In genomic region chr22:20430101-20430640, GRCh38 we compare ENCODE assay signal across 11 cellular contexts. TPM values are rescaled to one million over a fixed set of nuclear protein-coding genes. Genes with fewer than 3 reads are reported as not detected.
DNase-seq lines count a peak whose midpoint lies in the region; ATAC-seq, FAIRE-seq and TF ChIP-seq lines count a peak whose summit lies in the region.
"Had no signal": no experiment of that assay in that cellular context is flagged by ENCODE, and none has a peak within 500 bp of the region (broad histone marks: within the 10 kb centered on the region; RNA-seq: fewer than 3 reads in every experiment).

No MANE protein-coding gene starts in this region.

- in situ Hi-C loops in GM12878 (cut with MboI) = no loop called here

- CTCF ChIA-PET in GM12878 (lab: Yijun Ruan, JAX) = no interaction called here

- no peak for FAIRE-seq in GM12878 (lab: Jason Lieb, UNC)

- peak overlapping the region in 2 of 6 donors; percentile 47 to 72 for H3K27ac Mint-ChIP-seq in naive B cell

- POLR2A ChIA-PET in GM12878 (lab: Charles Lee) = no interaction called here

- ATAC-seq in GM12878 = no peak
- ATAC-seq in naive B cell (ENCODE audit: low read depth in 2 of 2) = no peak
- no peak for ATAC-seq in GM18505 (IDR thresholded peaks at IDR 0.05; ENCODE audit: unreplicated experiment)
- no peak for ATAC-seq in GM21360 (IDR thresholded peaks at IDR 0.05; ENCODE audit: unreplicated experiment)

- no peak for TF ChIP-seq RAD21 in GM12878 (IDR thresholded peaks at IDR 0.05; ENCODE audit: insufficient read depth, low read depth, low read length)

- H3K4me1 ChIP-seq in BLaER1 (peaks cover 42% of the 10 kb centered on the region), GM12878 (ENCODE audit: control insufficient read depth, insufficient read depth, low read length) (peaks cover 8% of the 10 kb centered on the region)

- WGBS in GM12878 (ENCODE audit: insufficient coverage, insufficient replicate concordance, low lambda C conversion rate, missing lambda C conversion rate) = 55% methylated on average over 25 of the region's 27 CpGs

- H2AFZ ChIP-seq in GM12878 (ENCODE audit: control insufficient read depth, low read depth, low read length) = no peak overlapping the region

- peaks cover 0 to 6% of the 10 kb centered on the region in 2 donors for H3K36me3 Mint-ChIP-seq in naive B cell

- H3K79me2 ChIP-seq in GM12878 (ENCODE audit: control insufficient read depth, insufficient read depth, low read length) = no peaks in the 10 kb centered on the region

- H4K20me1 ChIP-seq in BLaER1 (peaks cover 36% of the 10 kb centered on the region), GM12878 (ENCODE audit: control insufficient read depth, insufficient read depth) (no peaks in the 10 kb centered on the region; the same call in 1 of the 2 replicates)

- RAD21 ChIA-PET in GM12878 (lab: Charles Lee; ENCODE audit: unreplicated experiment) = no interaction called here

- no peak for TF ChIP-seq EP300 in GM12878 (IDR thresholded peaks at IDR 0.05; ENCODE audit: borderline replicate concordance in 1 of 2, control insufficient read depth in 1 of 2, low read depth in 2 of 2, low read length in 2 of 2)

- H3K4me2 ChIP-seq in BLaER1 = peak overlapping the region; percentile 91
- H3K4me2 ChIP-seq in GM12878 (ENCODE audit: control insufficient read depth, insufficient read depth) = 0 out of 2 replicates have a peak overlapping the region, but pooled peaks have one; percentile 41

- H3K27me3 Mint-ChIP-seq in naive B cell = peaks cover 47 to 68% (median 61%) of the 10 kb centered on the region in 3 donors

- peak overlapping the region; percentile 84 to 95 (median 90) for H3K4me3 Mint-ChIP-seq in naive B cell

- intact Hi-C loops in GM12878 (cut with micrococcal nuclease; ENCODE audit: unreplicated experiment) = no loop called here

- SMC1A ChIA-PET in GM12878 (lab: Charles Lee; ENCODE audit: uncharacterized antibody, unreplicated experiment) = interaction anchor here (1.5 kb wide), 1 partner anchor 24 kb away, joined by 3 read pairs; no protein-coding TSS in a partner anchor

- BruUV-seq in GM12878 (replicated peaks; lab: Mats Ljungman, UMichigan) = no TSS peak

- DNase-seq in H7 (peak; percentile 80), GM12878 (ENCODE audit: low read depth, low spot score) (no peak), naive B cell (no peak), AG08395 (ENCODE audit: low spot score) (no peak), iPS-NIHi7 (ENCODE audit: extremely low spot score) (no peak)
- DNase-seq: EL, NCI-H1048 had no signal

- no peaks in the 10 kb centered on the region for H3K36me3 ChIP-seq in BLaER1
- H3K36me3 ChIP-seq in H7 (replicated peaks; ENCODE audit: control insufficient read depth, insufficient read depth, low read length) = peaks cover 6% of the 10 kb centered on the region
- H3K36me3 ChIP-seq in GM12878 (ENCODE audit: control insufficient read depth in 2 of 2, insufficient read depth in 2 of 2, low read length in 1 of 2) = no peaks in the 10 kb centered on the region

- H3K27me3 ChIP-seq in BLaER1 (peaks cover 96% of the 10 kb centered on the region), H7 (ENCODE audit: control insufficient read depth, insufficient read depth, low read length) (peaks cover 31% of the 10 kb centered on the region), GM12878 (replicated peaks in 1 of 2; ENCODE audit: control insufficient read depth in 2 of 2, insufficient read depth in 2 of 2, low read length in 1 of 2) (peaks cover 5 to 21% of the 10 kb centered on the region in 2 experiments)
- H3K27me3 ChIP-seq: tibial artery had no signal

- TF ChIP-seq CTCF in GM12878 (IDR thresholded peaks at IDR 0.05 in 2 of 3, conservative IDR thresholded peaks at IDR 0.05 in 1 of 3; ENCODE audit: control insufficient read depth in 2 of 3, extremely low read depth in 1 of 3, insufficient read depth in 1 of 3, low read depth in 3 of 3, low read length in 3 of 3) = no peak

- no peaks in the 10 kb centered on the region for H3K9me3 Mint-ChIP-seq in naive B cell

- H3K4me3 ChIP-seq in BLaER1 = peak overlapping the region; percentile 70
- no peak overlapping the region for H3K4me3 ChIP-seq in H7 (ENCODE audit: insufficient read depth, low read depth, low read length)
- no peak overlapping the region for H3K4me3 ChIP-seq in GM12878

- H3K4me1 Mint-ChIP-seq in naive B cell = peaks cover 18 to 23% (median 21%) of the 10 kb centered on the region in 3 donors

- H3K9me3 ChIP-seq in BLaER1 = peaks cover 9% of the 10 kb centered on the region; the same call in 1 of the 2 replicates
- no peaks in the 10 kb centered on the region for H3K9me3 ChIP-seq in GM12878 (replicated peaks; ENCODE audit: control insufficient read depth, insufficient read depth, low read length)
- H3K9me3 ChIP-seq: tibial artery had no signal

- TF ChIP-seq POLR2A in GM12878 (IDR thresholded peaks at IDR 0.05; ENCODE audit: low read depth, low read length) = no peak
- TF ChIP-seq POLR2A in GM18505 (IDR thresholded peaks at IDR 0.05; ENCODE audit: borderline replicate concordance, extremely low read depth, insufficient read depth, insufficient read length) = no peak

- H3K9ac ChIP-seq in BLaER1 (no peak overlapping the region), GM12878 (ENCODE audit: control insufficient read depth, insufficient read depth, low read length) (no peak overlapping the region)

- no peak overlapping the region for H3K27ac ChIP-seq in BLaER1
- H3K27ac ChIP-seq in GM12878 (ENCODE audit: control insufficient read depth, insufficient read depth) = no peak overlapping the region
- H3K27ac ChIP-seq: tibial artery had no signal

TF ChIP-seq in GM12878, 131 proteins besides CTCF, POLR2A, EP300 and RAD21 (continues in another document):
- TF ChIP-seq DPF2 (IDR thresholded peaks at IDR 0.05) (no peak), GABPA (IDR thresholded peaks at IDR 0.05; ENCODE audit: low read depth) (no peak), FOS (IDR thresholded peaks at IDR 0.05; ENCODE audit: borderline replicate concordance, extremely low read depth, insufficient read length) (no peak), NRF1 (conservative IDR thresholded peaks at IDR 0.05; ENCODE audit: low read depth, low read length) (no peak)

RNA-seq across cellular contexts. Expression of gene SCARF2, which starts 7.5 kb away (rescaled TPM):
- 11.5 and 15.0 TPM in 2 replicates for total RNA-seq in H7 (2014; rRNA removed; shearing (Covaris generic))
- 1.1 and 1.2 TPM in 2 replicates for total RNA-seq in GM12878 (2013; cell fraction: nucleolus; rRNA removed)
- total RNA-seq in GM12878 (2014; rRNA removed) (0.17 and 0.27 TPM in 2 replicates), GM12878 (2014; rRNA removed; fragmentation: Illumina TruSeq; extraction: Trizol) (not detected in 2 replicates), GM12878 (2021) (0.45 and 0.74 TPM in 2 replicates)
- not detected for polyA plus RNA-seq in GM12878 (2011; ENCODE audit: low read depth)
- polyA plus RNA-seq in GM12878 (2011; rRNA removed) (0.01 TPM in 1 of 2 replicates, not detected in the other), GM12878 (2014; fragmentation: Illumina TruSeq; extraction: Trizol) (not detected in 2 replicates), GM12878 (2014; fragmentation: Nextera tagmentation; extraction: Ambion mirVana) (not detected), GM12878 (2014; rRNA removed) (0.38 and 0.89 TPM in 2 replicates), GM12878 (2016; fragmentation: Nextera tagmentation; extraction: Ambion mirVana) (under 1 TPM in 1 of 2 experiments, not detected in 1; 0.09 TPM), naive B cell (ENCODE audit: low read depth in 6 of 6) (under 1 TPM in 4 of 6 donors, not detected in 2; 0.25 to 0.64 (median 0.36) TPM)
- polyA plus RNA-seq in GM12878 (2011; cell fraction: cytosol; rRNA removed) = 0.09 and 0.17 TPM in 2 replicates
- polyA plus RNA-seq in GM12878 (2011; cell fraction: nucleus; rRNA removed) = 0.58 and 0.73 TPM in 2 replicates
- 0.20 and 0.27 TPM in 2 replicates for polyA plus RNA-seq in GM12878 (2012)
- 0.10 TPM in 1 of 2 replicates, not detected in the other for polyA minus RNA-seq in GM12878 (2011; rRNA and poly(A)+ RNA removed)
- polyA minus RNA-seq in GM12878 (2011; cell fraction: cytosol; rRNA and poly(A)+ RNA removed) = not detected in 2 replicates
- polyA minus RNA-seq in GM12878 (2011; cell fraction: nucleus; rRNA and poly(A)+ RNA removed) = 0.29 TPM in 1 of 2 replicates, not detected in the other

RNA-seq across cellular contexts. Expression of gene ZNF74, which starts 36.2 kb away (rescaled TPM):
- total RNA-seq in H7 (2014; rRNA removed; shearing (Covaris generic)) = 67.5 and 69.6 TPM in 2 replicates
- 13.4 and 18.4 TPM in 2 replicates for total RNA-seq in GM12878 (2013; cell fraction: nucleolus; rRNA removed)
- total RNA-seq in GM12878 (2014; rRNA removed) = 8.0 and 8.6 TPM in 2 replicates
- total RNA-seq in GM12878 (2014; rRNA removed; fragmentation: Illumina TruSeq; extraction: Trizol) = 3.7 and 4.0 TPM in 2 replicates
- total RNA-seq in GM12878 (2021) = 8.3 and 9.3 TPM in 2 replicates
- polyA plus RNA-seq in GM12878 (2011; ENCODE audit: low read depth) = 1.3 TPM
- polyA plus RNA-seq in GM12878 (2011; rRNA removed) = 2.9 and 4.4 TPM in 2 replicates
- 5.6 and 8.6 TPM in 2 replicates for polyA plus RNA-seq in GM12878 (2011; cell fraction: cytosol; rRNA removed)
- polyA plus RNA-seq in GM12878 (2011; cell fraction: nucleus; rRNA removed) = 5.9 and 7.3 TPM in 2 replicates
- 2.4 and 4.1 TPM in 2 replicates for polyA plus RNA-seq in GM12878 (2012)
- polyA plus RNA-seq in GM12878 (2014; fragmentation: Illumina TruSeq; extraction: Trizol) = 1.6 and 3.0 TPM in 2 replicates
- polyA plus RNA-seq in GM12878 (2014; fragmentation: Nextera tagmentation; extraction: Ambion mirVana) = under 1 TPM; 0.37 to 0.73 TPM
- 7.0 and 7.4 TPM in 2 replicates for polyA plus RNA-seq in GM12878 (2014; rRNA removed)
- polyA plus RNA-seq in GM12878 (2016; fragmentation: Nextera tagmentation; extraction: Ambion mirVana) = 1 to 10 TPM; 5.8 to 6.2 TPM
- 4.2 and 8.0 TPM in 2 replicates for polyA minus RNA-seq in GM12878 (2011; rRNA and poly(A)+ RNA removed)
- 3.4 and 3.5 TPM in 2 replicates for polyA minus RNA-seq in GM12878 (2011; cell fraction: cytosol; rRNA and poly(A)+ RNA removed)
- 2.3 and 4.3 TPM in 2 replicates for polyA minus RNA-seq in GM12878 (2011; cell fraction: nucleus; rRNA and poly(A)+ RNA removed)
- 1 to 10 TPM; 2.4 to 8.5 (median 5.5) TPM for polyA plus RNA-seq in naive B cell (ENCODE audit: low read depth in 6 of 6)
